10 cellular contexts compared by ENCODE assay signal in genomic region chr15:36831915-36832310, GRCh38.
A peak's percentile ranks its signal among the peaks of the same experiment; 100 is the strongest.
DNase-seq lines count a peak whose midpoint lies in the region; ATAC-seq and TF ChIP-seq lines count a peak whose summit lies in the region.
"Had no signal": no experiment of that assay in that cellular context is flagged by ENCODE, and none has a peak within 500 bp of the region (broad histone marks: within the 10 kb centered on the region; RNA-seq: fewer than 3 reads in every experiment).

No MANE protein-coding gene starts in this region.

- DNase-seq in amniotic epithelial cell (ENCODE audit: low read depth), result peak; percentile 23
- DNase-seq in NCI-H1694 (lab: John Stamatoyannopoulos, UW), result no peak
- DNase-seq in lower lobe of right lung, result no peak
- no peak for DNase-seq in T-helper 2 cell treated with Interferon-gamma antibody and Interleukin-4, amounts not matched to agents 5 μg/mL and 100 μg/mL, for 36 hours (ENCODE audit: low spot score)
- DNase-seq: CD4-positive, alpha-beta memory T cell had no signal

- intact Hi-C loops in lower lobe of right lung (cut with DNase I), result no loop called here

- no peaks in the 10 kb centered on the region for H3K27me3 Mint-ChIP-seq in T-helper 2 cell treated with Interferon-gamma antibody and Interleukin-4, amounts not matched to agents 5 μg/mL and 100 μg/mL, for 36 hours (ENCODE audit: low read depth)

- H3K9me3 Mint-ChIP-seq in T-helper 2 cell treated with Interferon-gamma antibody and Interleukin-4, amounts not matched to agents 5 μg/mL and 100 μg/mL, for 36 hours, result no peaks in the 10 kb centered on the region

- H3K27ac ChIP-seq in lower lobe of right lung, result no peak overlapping the region
- H3K27ac ChIP-seq: parathyroid adenoma had no signal

- no peaks in the 10 kb centered on the region for H3K36me3 ChIP-seq in lower lobe of right lung

- no peaks in the 10 kb centered on the region for H3K36me3 Mint-ChIP-seq in T-helper 2 cell treated with Interferon-gamma antibody and Interleukin-4, amounts not matched to agents 5 μg/mL and 100 μg/mL, for 36 hours (ENCODE audit: low read depth)
- H3K36me3 Mint-ChIP-seq: CD4-positive, alpha-beta memory T cell had no signal

- ATAC-seq in GM18499 (IDR thresholded peaks at IDR 0.05; ENCODE audit: insufficient read depth, unreplicated experiment), result peak; percentile 16
- ATAC-seq in GM21381 (IDR thresholded peaks at IDR 0.05; ENCODE audit: unreplicated experiment), result peak; percentile 31
- ATAC-seq in HG03432 (IDR thresholded peaks at IDR 0.05; ENCODE audit: unreplicated experiment), result peak; percentile 31
- ATAC-seq in lower lobe of right lung, result no peak
- ATAC-seq in GM21526 (IDR thresholded peaks at IDR 0.05; ENCODE audit: low FRiP score, unreplicated experiment), result no peak

- H3K27me3 ChIP-seq in lower lobe of right lung (ENCODE audit: low read depth), result no peaks in the 10 kb centered on the region

- no peak overlapping the region for H3K4me3 Mint-ChIP-seq in T-helper 2 cell treated with Interferon-gamma antibody and Interleukin-4, amounts not matched to agents 5 μg/mL and 100 μg/mL, for 36 hours
- H3K4me3 Mint-ChIP-seq: CD4-positive, alpha-beta memory T cell had no signal

- no peak overlapping the region for H3K4me3 ChIP-seq in lower lobe of right lung

- no peaks in the 10 kb centered on the region for H3K4me1 Mint-ChIP-seq in T-helper 2 cell treated with Interferon-gamma antibody and Interleukin-4, amounts not matched to agents 5 μg/mL and 100 μg/mL, for 36 hours (ENCODE audit: low read depth)
- H3K4me1 Mint-ChIP-seq: CD4-positive, alpha-beta memory T cell had no signal

- no peak for TF ChIP-seq CTCF in lower lobe of right lung (IDR thresholded peaks at IDR 0.05)

- H3K9me3 ChIP-seq in lower lobe of right lung, result no peaks in the 10 kb centered on the region

- no peaks in the 10 kb centered on the region for H3K4me1 ChIP-seq in lower lobe of right lung
- H3K4me1 ChIP-seq: parathyroid adenoma had no signal

- no peak overlapping the region for H3K27ac Mint-ChIP-seq in T-helper 2 cell treated with Interferon-gamma antibody and Interleukin-4, amounts not matched to agents 5 μg/mL and 100 μg/mL, for 36 hours
- H3K27ac Mint-ChIP-seq: CD4-positive, alpha-beta memory T cell had no signal

Comparison
In these comparisons a context has a peak if more than half of its experiments do, and no peak if none do; other contexts are left out.
1. ATAC-seq: peak in GM18499 (single experiment), GM21381 (single experiment) and HG03432 (single experiment); none in lower lobe of right lung (0 of 2) and GM21526 (single experiment).